In genomic region chr2:130389783-130390182, GRCh38 we compare ENCODE assay signal across 19 cellular contexts. TPM values are rescaled to one million over a fixed set of nuclear protein-coding genes. Genes with fewer than 3 reads are reported as not detected.
DNase-seq lines count a peak whose midpoint lies in the region; ATAC-seq, FAIRE-seq and TF ChIP-seq lines count a peak whose summit lies in the region.
"Had no signal": no experiment of that assay in that cellular context is flagged by ENCODE, and none has a peak within 500 bp of the region (broad histone marks: within the 10 kb centered on the region; RNA-seq: fewer than 3 reads in every experiment).

No MANE protein-coding gene starts in this region.

- H3K4me1 Mint-ChIP-seq in activated T-cell treated with anti-CD3 and anti-CD28 coated beads, Interleukin-2, amount 50 U/mL, for 4 hours (ENCODE audit: low read depth), result peaks cover 6% of the 10 kb centered on the region
- H3K4me1 Mint-ChIP-seq in activated T-cell treated with anti-CD3 and anti-CD28 coated beads, Interleukin-2, amount 50 U/mL, for 72 hours (ENCODE audit: low read depth), result peaks cover 18% of the 10 kb centered on the region
- peaks cover 73% of the 10 kb centered on the region for H3K4me1 Mint-ChIP-seq in dendritic cell treated with granulocyte-macrophage colony-stimulating factor and Interleukin-4, amounts not matched to agents 40 ng/mL and 50 ng/mL, for 4 days (ENCODE audit: low read depth)

- TF ChIP-seq CTCF in sigmoid colon (IDR thresholded peaks at IDR 0.05), result no peak

- H3K27ac Mint-ChIP-seq in activated T-cell treated with anti-CD3 and anti-CD28 coated beads, Interleukin-2, amount 50 U/mL, for 72 hours, result no peak overlapping the region
- peak overlapping the region; percentile 98 for H3K27ac Mint-ChIP-seq in dendritic cell treated with granulocyte-macrophage colony-stimulating factor and Interleukin-4, amounts not matched to agents 40 ng/mL and 50 ng/mL, for 4 days
- H3K27ac Mint-ChIP-seq: activated CD4-positive, alpha-beta memory T cell treated with anti-CD3 and anti-CD28 coated beads for 36 hours; activated T-cell treated with anti-CD3 and anti-CD28 coated beads, Interleukin-2, amount 50 U/mL, for 24 hours; stimulated activated naive CD8-positive, alpha-beta T cell treated with anti-CD3 and anti-CD28 coated beads, Interleukin-15, Interleukin-2, amounts not matched to agents 100 ng/mL and 50 ng/mL, for 24 hours had no signal

- H3K4me3 Mint-ChIP-seq in activated T-cell treated with anti-CD3 and anti-CD28 coated beads, Interleukin-2, amount 50 U/mL, for 4 hours, result peak overlapping the region; percentile 37
- no peak overlapping the region for H3K4me3 Mint-ChIP-seq in activated T-cell treated with anti-CD3 and anti-CD28 coated beads, Interleukin-2, amount 50 U/mL, for 72 hours
- H3K4me3 Mint-ChIP-seq in dendritic cell treated with granulocyte-macrophage colony-stimulating factor and Interleukin-4, amounts not matched to agents 40 ng/mL and 50 ng/mL, for 4 days, result no peak overlapping the region
- H3K4me3 Mint-ChIP-seq: activated CD4-positive, alpha-beta memory T cell treated with anti-CD3 and anti-CD28 coated beads for 36 hours; activated T-cell treated with anti-CD3 and anti-CD28 coated beads, Interleukin-2, amount 50 U/mL, for 24 hours; stimulated activated naive CD8-positive, alpha-beta T cell treated with anti-CD3 and anti-CD28 coated beads, Interleukin-15, Interleukin-2, amounts not matched to agents 100 ng/mL and 50 ng/mL, for 24 hours had no signal

- H3K4me3 ChIP-seq in sigmoid colon, result no peak overlapping the region
- H3K4me3 ChIP-seq: cardiac muscle cell had no signal

- H3K36me3 Mint-ChIP-seq in activated T-cell treated with anti-CD3 and anti-CD28 coated beads, Interleukin-2, amount 50 U/mL, for 4 hours (ENCODE audit: insufficient read depth), result no peaks in the 10 kb centered on the region
- H3K36me3 Mint-ChIP-seq in activated T-cell treated with anti-CD3 and anti-CD28 coated beads, Interleukin-2, amount 50 U/mL, for 72 hours (ENCODE audit: insufficient read depth in 2 of 2), result no peaks in the 10 kb centered on the region
- H3K36me3 Mint-ChIP-seq in dendritic cell treated with granulocyte-macrophage colony-stimulating factor and Interleukin-4, amounts not matched to agents 40 ng/mL and 50 ng/mL, for 4 days (ENCODE audit: low read depth), result peaks cover 42% of the 10 kb centered on the region

- no peak for TF ChIP-seq EP300 in sigmoid colon (IDR thresholded peaks at IDR 0.05)

- H3K9me3 ChIP-seq in sigmoid colon, result no peaks in the 10 kb centered on the region

- no peak for DNase-seq in activated T-cell treated with anti-CD3 and anti-CD28 coated beads, Interleukin-2, amount 50 U/mL, for 4 hours
- no peak for DNase-seq in activated T-cell treated with anti-CD3 and anti-CD28 coated beads, Interleukin-2, amount 50 U/mL, for 72 hours
- no peak for DNase-seq in GM19239 (ENCODE audit: insufficient read length, low spot score)
- peak; percentile 27 for DNase-seq in sigmoid colon
- no peak for DNase-seq in NCI-H2029 treated with DMSO at 0.1 percent for 48 hours (lab: John Stamatoyannopoulos, UW)
- DNase-seq: activated CD4-positive, alpha-beta memory T cell treated with anti-CD3 and anti-CD28 coated beads for 36 hours; activated T-cell treated with anti-CD3 and anti-CD28 coated beads, Interleukin-2, amount 50 U/mL, for 24 hours; erythroblast; NCI-H1092; NCI-H2081 treated with DMSO at 0.1 percent for 48 hours; NCI-H510A; SHP77; stimulated activated CD4-positive, alpha-beta T cell treated with anti-CD3 and anti-CD28 coated beads, Interleukin-1b, Interleukin-23, amount 100 ng/mL, for 48 hours had no signal

- peak overlapping the region; percentile 4 to 89 (median 80) for H3K27ac ChIP-seq in sigmoid colon
- H3K27ac ChIP-seq: cardiac muscle cell had no signal

- peak; percentile 11 for FAIRE-seq in GM19239 (lab: Jason Lieb, UNC)
- FAIRE-seq: H1 had no signal

- WGBS in sigmoid colon, 2 donors, result 92 to 94% methylated on average over 3 of the region's 3 CpGs

- H3K9me3 Mint-ChIP-seq in activated T-cell treated with anti-CD3 and anti-CD28 coated beads, Interleukin-2, amount 50 U/mL, for 4 hours, result no peaks in the 10 kb centered on the region
- no peaks in the 10 kb centered on the region for H3K9me3 Mint-ChIP-seq in activated T-cell treated with anti-CD3 and anti-CD28 coated beads, Interleukin-2, amount 50 U/mL, for 72 hours
- H3K9me3 Mint-ChIP-seq in dendritic cell treated with granulocyte-macrophage colony-stimulating factor and Interleukin-4, amounts not matched to agents 40 ng/mL and 50 ng/mL, for 4 days, result no peaks in the 10 kb centered on the region
- H3K9me3 Mint-ChIP-seq: activated CD4-positive, alpha-beta memory T cell treated with anti-CD3 and anti-CD28 coated beads for 36 hours; activated T-cell treated with anti-CD3 and anti-CD28 coated beads, Interleukin-2, amount 50 U/mL, for 24 hours; stimulated activated naive CD8-positive, alpha-beta T cell treated with anti-CD3 and anti-CD28 coated beads, Interleukin-15, Interleukin-2, amounts not matched to agents 100 ng/mL and 50 ng/mL, for 24 hours had no signal

- ATAC-seq in activated T-cell treated with anti-CD3 and anti-CD28 coated beads, Interleukin-2, amount 50 U/mL, for 4 hours, result no peak
- ATAC-seq in activated T-cell treated with anti-CD3 and anti-CD28 coated beads, Interleukin-2, amount 50 U/mL, for 72 hours (replicated peaks in 1 of 2), result no peak
- ATAC-seq in HG03039 (IDR thresholded peaks at IDR 0.05; ENCODE audit: unreplicated experiment) (no peak), GM18502 (IDR thresholded peaks at IDR 0.05; ENCODE audit: poor library complexity, unreplicated experiment) (no peak)

- TF ChIP-seq POLR2A in sigmoid colon (IDR thresholded peaks at IDR 0.05), result no peak

- intact Hi-C loops in dendritic cell treated with granulocyte-macrophage colony-stimulating factor and Interleukin-4, amounts not matched to agents 40 ng/mL and 50 ng/mL, for 4 days (cut with micrococcal nuclease), result loop anchor here (1.0 kb wide), 1 partner anchor 17 kb away; no protein-coding TSS in a partner anchor
- intact Hi-C loops in sigmoid colon (cut with DNase I), result loop anchor here (5.0 kb wide), 1 partner anchor 32 kb away; the partner anchor contains the start of gene PTPN18

- no peaks in the 10 kb centered on the region for H3K36me3 ChIP-seq in sigmoid colon
- H3K36me3 ChIP-seq: cardiac muscle cell had no signal

- no peaks in the 10 kb centered on the region for H3K27me3 ChIP-seq in sigmoid colon
- H3K27me3 ChIP-seq: cardiac muscle cell had no signal

- peaks cover 7% of the 10 kb centered on the region for H3K27me3 Mint-ChIP-seq in activated T-cell treated with anti-CD3 and anti-CD28 coated beads, Interleukin-2, amount 50 U/mL, for 4 hours (ENCODE audit: low read depth)
- peaks cover 9% of the 10 kb centered on the region for H3K27me3 Mint-ChIP-seq in activated T-cell treated with anti-CD3 and anti-CD28 coated beads, Interleukin-2, amount 50 U/mL, for 72 hours (ENCODE audit: low read depth)
- no peaks in the 10 kb centered on the region for H3K27me3 Mint-ChIP-seq in dendritic cell treated with granulocyte-macrophage colony-stimulating factor and Interleukin-4, amounts not matched to agents 40 ng/mL and 50 ng/mL, for 4 days

- H3K4me1 ChIP-seq in sigmoid colon, result peaks cover 0 to 20% (median 18%) of the 10 kb centered on the region in 4 donors

RNA-seq across cellular contexts. Expression of gene PTPN18, which starts 33.9 kb away (rescaled TPM):
- 10 to 100 TPM; 26.6 to 30.4 (median 30.0) TPM for total RNA-seq in activated T-cell treated with anti-CD3 and anti-CD28 coated beads, Interleukin-2, amount 50 U/mL, for 4 hours
- 10 to 100 TPM; 48.8 to 50.7 TPM for total RNA-seq in activated T-cell treated with anti-CD3 and anti-CD28 coated beads, Interleukin-2, amount 50 U/mL, for 72 hours
- total RNA-seq in sigmoid colon, result 10 to 100 TPM; 30.0 to 39.2 (median 37.4) TPM
- polyA plus RNA-seq in sigmoid colon, result 100 to 1,000 TPM in 1 of 3 donors, 10 to 100 TPM in 2; 49.7 to 113 (median 55.3) TPM

RNA-seq across cellular contexts. Expression of gene IMP4, which starts 47.1 kb away (rescaled TPM):
- total RNA-seq in activated T-cell treated with anti-CD3 and anti-CD28 coated beads, Interleukin-2, amount 50 U/mL, for 4 hours, result 100 to 1,000 TPM; 316 to 326 (median 319) TPM
- total RNA-seq in activated T-cell treated with anti-CD3 and anti-CD28 coated beads, Interleukin-2, amount 50 U/mL, for 72 hours, result 10 to 100 TPM; 77.4 to 95.4 TPM
- 100 to 1,000 TPM in 1 of 4 donors, 10 to 100 TPM in 3; 71.2 to 130 (median 81.2) TPM for total RNA-seq in sigmoid colon
- polyA plus RNA-seq in sigmoid colon, result 10 to 100 TPM; 48.0 to 85.0 (median 51.3) TPM
